Comparison of ENCODE assay signal across 17 cellular contexts in genomic region chr1:18486195-18486594, GRCh38. TPM values are rescaled to one million over a fixed set of nuclear protein-coding genes. Genes with fewer than 3 reads are reported as not detected.
A peak's percentile ranks its signal among the peaks of the same experiment; 100 is the strongest.
DNase-seq lines count a peak whose midpoint lies in the region; ATAC-seq and TF ChIP-seq lines count a peak whose summit lies in the region.
"Had no signal": no experiment of that assay in that cellular context is flagged by ENCODE, and none has a peak within 500 bp of the region (broad histone marks: within the 10 kb centered on the region; RNA-seq: fewer than 3 reads in every experiment).

No MANE protein-coding gene starts in this region.

- peak; percentile 31; the same call in 1 of the 2 replicates for TF ChIP-seq RAD21 in SK-N-SH (IDR thresholded peaks at IDR 0.05; ENCODE audit: low read length)

- peaks cover 2% of the 10 kb centered on the region for H3K9me3 Mint-ChIP-seq in glutamatergic neuron (ENCODE audit: unreplicated experiment)
- H3K9me3 Mint-ChIP-seq: central memory CD8-positive, alpha-beta T cell; T-helper 1 cell treated with Interleukin-12 subunit alpha and Interleukin-12 subunit beta and Interleukin-4 antibody, amounts not matched to agents 30 μg/mL and 1 μg/mL, for 36 hours had no signal

- H3K79me2 ChIP-seq in SK-N-SH (ENCODE audit: insufficient read depth): no peaks in the 10 kb centered on the region
- H3K79me2 ChIP-seq in smooth muscle cell (ENCODE audit: low read depth): no peaks in the 10 kb centered on the region

- H4K20me1 ChIP-seq in SK-N-SH (ENCODE audit: insufficient read depth) (no peaks in the 10 kb centered on the region), smooth muscle cell (ENCODE audit: low read depth) (no peaks in the 10 kb centered on the region)

- H2AFZ ChIP-seq in SK-N-SH (ENCODE audit: low read depth) (no peak overlapping the region), smooth muscle cell (ENCODE audit: low read depth) (no peak overlapping the region)

- TF ChIP-seq CTCF in SK-N-SH (IDR thresholded peaks at IDR 0.05): no peak
- peak; percentile 19 for TF ChIP-seq CTCF in glutamatergic neuron (IDR thresholded peaks at IDR 0.05; ENCODE audit: partially characterized antibody, unreplicated experiment)
- peak; percentile 4 for TF ChIP-seq CTCF in smooth muscle cell (IDR thresholded peaks at IDR 0.05; ENCODE audit: borderline replicate concordance, insufficient read depth, poor library complexity, severe bottlenecking)

- no peaks in the 10 kb centered on the region for H3K27me3 ChIP-seq in SK-N-SH (ENCODE audit: insufficient read depth)
- H3K27me3 ChIP-seq in smooth muscle cell (ENCODE audit: low read depth): peaks cover 6% of the 10 kb centered on the region

- H3K36me3 ChIP-seq in SK-N-SH (replicated peaks in 1 of 2; ENCODE audit: control insufficient read depth in 1 of 2, insufficient read depth in 2 of 2, low read length in 1 of 2) (no peaks in the 10 kb centered on the region), smooth muscle cell (ENCODE audit: low read depth) (no peaks in the 10 kb centered on the region)
- H3K36me3 ChIP-seq: gastroesophageal sphincter, stomach had no signal

- H3K27me3 Mint-ChIP-seq in glutamatergic neuron (ENCODE audit: unreplicated experiment): peaks cover 2% of the 10 kb centered on the region

- H3K4me3 ChIP-seq in SK-N-SH (ENCODE audit: low read depth in 2 of 2, low read length in 1 of 2) (no peak overlapping the region), smooth muscle cell (no peak overlapping the region)
- H3K4me3 ChIP-seq: gastroesophageal sphincter, stomach had no signal

- CTCF ChIA-PET in SK-N-SH (lab: Yijun Ruan, JAX): interaction anchor here (0.7 to 4.0 kb wide), 5 partner anchors 26 to 824 kb away, joined by 3 to 14 read pairs (median 3); no protein-coding TSS in a partner anchor

- H3K9me3 ChIP-seq in SK-N-SH (no peaks in the 10 kb centered on the region), smooth muscle cell (replicated peaks; ENCODE audit: low read depth) (no peaks in the 10 kb centered on the region)

- no peaks in the 10 kb centered on the region for H3K9me2 ChIP-seq in SK-N-SH

- no peak for ATAC-seq in SK-N-SH treated with all-trans-retinoic acid at 6 μM for 48 hours
- no peak for ATAC-seq in HG02623 (IDR thresholded peaks at IDR 0.05; ENCODE audit: unreplicated experiment)
- no peak for ATAC-seq in HG03196 (IDR thresholded peaks at IDR 0.05; ENCODE audit: unreplicated experiment)
- ATAC-seq in GM21786 (IDR thresholded peaks at IDR 0.05; ENCODE audit: unreplicated experiment): no peak
- ATAC-seq: gastroesophageal sphincter had no signal

- no peaks in the 10 kb centered on the region for H3K4me1 Mint-ChIP-seq in glutamatergic neuron (ENCODE audit: low read depth, unreplicated experiment)
- H3K4me1 Mint-ChIP-seq: central memory CD8-positive, alpha-beta T cell had no signal

- POLR2A ChIA-PET in SK-N-SH (lab: Yijun Ruan, JAX): no interaction called here

- 42% methylated on average over 7 of the region's 7 CpGs for WGBS in SK-N-SH (ENCODE audit: low lambda C conversion rate)
- 40% methylated on average over 7 of the region's 7 CpGs for WGBS in smooth muscle cell (ENCODE audit: low lambda C conversion rate)

- no peak for TF ChIP-seq EP300 in SK-N-SH (IDR thresholded peaks at IDR 0.05; ENCODE audit: borderline replicate concordance in 1 of 2, low read depth in 1 of 2, low read length in 1 of 2)

- no peak overlapping the region for H3K4me3 Mint-ChIP-seq in glutamatergic neuron (ENCODE audit: unreplicated experiment)
- H3K4me3 Mint-ChIP-seq: central memory CD8-positive, alpha-beta T cell; T-helper 1 cell treated with Interleukin-12 subunit alpha and Interleukin-12 subunit beta and Interleukin-4 antibody, amounts not matched to agents 30 μg/mL and 1 μg/mL, for 36 hours had no signal

- H3K4me2 ChIP-seq in SK-N-SH (no peak overlapping the region), smooth muscle cell (no peak overlapping the region)

- DNase-seq in SK-N-SH: peak; percentile 52
- DNase-seq in NCI-H69 (lab: John Stamatoyannopoulos, UW): peak; percentile 83
- DNase-seq in glutamatergic neuron: no peak
- no peak for DNase-seq in smooth muscle cell (lab: John Stamatoyannopoulos, UW; ENCODE audit: unreplicated experiment)
- DNase-seq: COR-L47; MM.1S; NCI-H226; stimulated activated CD4-positive, alpha-beta T cell treated with anti-CD3 and anti-CD28 coated beads, Interleukin-12 subunit alpha, Interleukin-12 subunit beta, amount 100 ng/mL, for 4 hours; stomach had no signal

- H3K27ac Mint-ChIP-seq in glutamatergic neuron (ENCODE audit: unreplicated experiment): no peak overlapping the region
- H3K27ac Mint-ChIP-seq: T-helper 1 cell treated with Interleukin-12 subunit alpha and Interleukin-12 subunit beta and Interleukin-4 antibody, amounts not matched to agents 30 μg/mL and 1 μg/mL, for 36 hours had no signal

- H3K27ac ChIP-seq in SK-N-SH (ENCODE audit: low read depth in 2 of 2, low read length in 1 of 2): no peak overlapping the region
- no peak overlapping the region for H3K27ac ChIP-seq in smooth muscle cell (ENCODE audit: low read depth)
- H3K27ac ChIP-seq: gastroesophageal sphincter, stomach had no signal

- no peak overlapping the region for H3K9ac ChIP-seq in SK-N-SH
- H3K9ac ChIP-seq in smooth muscle cell (ENCODE audit: low read depth): no peak overlapping the region

- no peaks in the 10 kb centered on the region for H3K36me3 Mint-ChIP-seq in glutamatergic neuron (ENCODE audit: unreplicated experiment)

- H3K4me1 ChIP-seq in SK-N-SH (ENCODE audit: control insufficient read depth in 1 of 2, insufficient read depth in 2 of 2, low read depth in 1 of 2, low read length in 1 of 2) (no peaks in the 10 kb centered on the region; a peak in 1 of 4 replicates), smooth muscle cell (ENCODE audit: low read depth) (peaks cover 7% of the 10 kb centered on the region)
- H3K4me1 ChIP-seq: gastroesophageal sphincter had no signal

- no peaks in the 10 kb centered on the region for H3F3A ChIP-seq in SK-N-SH (replicated peaks; ENCODE audit: insufficient read depth)
- H3F3A ChIP-seq in smooth muscle cell (ENCODE audit: low read depth): no peaks in the 10 kb centered on the region

TF ChIP-seq in SK-N-SH, 30 proteins besides CTCF, POLR2A, EP300 and RAD21:
- TF ChIP-seq TEAD4 (IDR thresholded peaks at IDR 0.05; ENCODE audit: borderline replicate concordance, insufficient read depth): no peak
- TF ChIP-seq MXI1 (IDR thresholded peaks at IDR 0.05; ENCODE audit: low read depth, low read length): no peak

TF ChIP-seq in SK-N-SH treated with all-trans-retinoic acid at 6 μM for 48 hours, 23 proteins besides CTCF, POLR2A, EP300 and RAD21:
- no peak for TF ChIP-seq SNAI2 (CRISPR knock-in tag; IDR thresholded peaks at IDR 0.05)
- no peak for TF ChIP-seq PPARA (CRISPR knock-in tag; IDR thresholded peaks at IDR 0.05; ENCODE audit: borderline replicate concordance)
- TF ChIP-seq ZC3H10 (CRISPR knock-in tag; IDR thresholded peaks at IDR 0.05): no peak
TF ChIP-seq in SK-N-SH treated with all-trans-retinoic acid at 6 μM for 48 hours: peak in this region for 0.

RNA-seq across cellular contexts. Expression of gene KLHDC7A, which starts 5.5 kb away (rescaled TPM):
- polyA plus RNA-seq in SK-N-SH (2012; rRNA removed) (not detected in 2 replicates), smooth muscle cell (0.27 and 0.41 TPM in 2 replicates)
- not detected in 2 replicates for polyA plus RNA-seq in SK-N-SH (2012; cell fraction: cytosol; rRNA removed)
- not detected in 2 replicates for polyA plus RNA-seq in SK-N-SH (2012; cell fraction: nucleus; rRNA removed)
- total RNA-seq in glutamatergic neuron (ENCODE audit: unreplicated experiment) (not detected), smooth muscle cell (0.18 TPM in 1 of 2 replicates, not detected in the other)
- polyA plus RNA-seq: AG04450 had no signal

Comparison
In these comparisons a context has a peak if more than half of its experiments do, and no peak if none do; other contexts are left out.
1. DNase-seq: peak in SK-N-SH (single experiment) and NCI-H69 (single experiment); none in glutamatergic neuron (single experiment) and smooth muscle cell (single experiment).